In the genomic region with DNA sequence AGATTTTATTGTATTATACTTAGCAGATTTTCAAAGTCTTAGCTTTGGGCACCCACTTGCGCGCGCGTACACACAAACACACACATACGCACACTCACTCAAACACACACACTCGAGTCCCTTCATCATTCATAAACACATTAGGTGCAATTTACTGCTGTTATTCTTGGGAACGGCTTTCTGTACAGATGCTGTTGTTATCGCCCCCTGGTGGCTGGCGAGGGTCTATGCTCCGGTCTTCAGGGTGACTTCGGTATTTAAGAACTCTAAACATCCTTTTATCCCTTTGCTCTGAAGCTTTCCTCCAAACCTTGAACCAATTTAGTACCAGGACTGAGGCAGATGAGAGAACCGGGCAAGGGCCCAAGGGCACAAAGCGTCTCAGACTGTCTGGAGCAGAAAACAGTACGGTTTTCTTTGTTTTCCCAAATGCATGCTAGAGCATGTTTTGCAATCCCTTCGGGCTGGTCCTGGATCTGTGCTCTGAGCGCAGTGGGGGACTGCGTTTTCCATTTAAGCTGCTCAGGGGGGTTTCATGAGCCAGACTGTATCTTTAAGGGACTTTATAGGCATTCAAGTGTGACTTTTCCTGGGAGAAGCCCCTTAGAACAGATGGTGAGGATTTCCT, we compare ENCODE assay signal across 8 cellular contexts. TPM values are rescaled to one million over a fixed set of nuclear protein-coding genes. Genes with fewer than 3 reads are reported as not detected.
DNase-seq lines count a peak whose midpoint lies in the region; ATAC-seq and TF ChIP-seq lines count a peak whose summit lies in the region.

No MANE protein-coding gene starts in this region.

- ATAC-seq in CD8-positive, alpha-beta T cell, result no peak
- ATAC-seq in GM19043 (IDR thresholded peaks at IDR 0.05; ENCODE audit: low read depth, unreplicated experiment) (peak; percentile 72), HG03460 (IDR thresholded peaks at IDR 0.05; ENCODE audit: unreplicated experiment) (peak; percentile 66), upper lobe of right lung (peak; percentile 77)

- no peak overlapping the region for H3K27ac Mint-ChIP-seq in CD8-positive, alpha-beta T cell

- peak; percentile 49 for TF ChIP-seq CTCF in CD8-positive, alpha-beta T cell (IDR thresholded peaks at IDR 0.05)
- TF ChIP-seq CTCF in fibroblast of villous mesenchyme (IDR thresholded peaks at IDR 0.05; ENCODE audit: insufficient read depth, low read depth, low read length), result peak; percentile 92
- peak; percentile 90 for TF ChIP-seq CTCF in upper lobe of right lung (IDR thresholded peaks at IDR 0.05)

- peak in 5 of 7 experiments; percentile 5 to 57 (median 37) for DNase-seq in CD8-positive, alpha-beta T cell
- DNase-seq in NOMO-1 treated with dmso at 0.1 percent for 144 hours (lab: John Stamatoyannopoulos, UW; ENCODE audit: unreplicated experiment) (peak; percentile 5), activated T-cell treated with anti-CD3 and anti-CD28 coated beads for 48 hours (ENCODE audit: low read depth) (peak; percentile 55), fibroblast of villous mesenchyme (ENCODE audit: low read depth) (peak; percentile 82), non-pigmented ciliary epithelial cell (ENCODE audit: low read depth) (peak; percentile 48), upper lobe of right lung (peak; percentile 80)

- no peaks in the 10 kb centered on the region for H3K36me3 Mint-ChIP-seq in CD8-positive, alpha-beta T cell

- H3K36me3 ChIP-seq in CD8-positive, alpha-beta T cell (ENCODE audit: insufficient read depth, low read length), result no peaks in the 10 kb centered on the region
- H3K36me3 ChIP-seq in upper lobe of right lung, result no peaks in the 10 kb centered on the region

- intact Hi-C loops in CD8-positive, alpha-beta T cell (cut with DNase I, micrococcal nuclease), result loop anchor here in 1 of 2 experiments (5.0 kb wide), 1 partner anchor 620 kb away; no protein-coding TSS in a partner anchor
- intact Hi-C loops in upper lobe of right lung (cut with DNase I), result loop anchor here (10.0 kb wide), 1 partner anchor 318 kb away; no protein-coding TSS in a partner anchor

- H3K27me3 ChIP-seq in CD8-positive, alpha-beta T cell (ENCODE audit: insufficient read depth, low read length), result peaks cover 8% of the 10 kb centered on the region
- peaks cover 41% of the 10 kb centered on the region for H3K27me3 ChIP-seq in upper lobe of right lung

- H3K4me3 Mint-ChIP-seq in CD8-positive, alpha-beta T cell, result no peak overlapping the region

- H3K4me1 ChIP-seq in CD8-positive, alpha-beta T cell (ENCODE audit: insufficient read depth, low read length), result no peaks in the 10 kb centered on the region
- no peaks in the 10 kb centered on the region for H3K4me1 ChIP-seq in upper lobe of right lung

- H3K27ac ChIP-seq in CD8-positive, alpha-beta T cell (ENCODE audit: low read depth, low read length), result no peak overlapping the region
- no peak overlapping the region for H3K27ac ChIP-seq in upper lobe of right lung

- CTCF ChIA-PET in CD8-positive, alpha-beta T cell (lab: Charles Lee), result no interaction called here

- no peaks in the 10 kb centered on the region for H3K9me3 ChIP-seq in CD8-positive, alpha-beta T cell (ENCODE audit: low read length)
- no peaks in the 10 kb centered on the region for H3K9me3 ChIP-seq in upper lobe of right lung

- peaks cover 46% of the 10 kb centered on the region for H3K27me3 Mint-ChIP-seq in CD8-positive, alpha-beta T cell (ENCODE audit: low read depth)

- POLR2A ChIA-PET in CD8-positive, alpha-beta T cell (lab: Charles Lee), result no interaction called here

- H3K9me3 Mint-ChIP-seq in CD8-positive, alpha-beta T cell, result no peaks in the 10 kb centered on the region

- H3K4me1 Mint-ChIP-seq in CD8-positive, alpha-beta T cell (ENCODE audit: low read depth), result peaks cover 8% of the 10 kb centered on the region

- H3K4me3 ChIP-seq in CD8-positive, alpha-beta T cell (ENCODE audit: low read depth, low read length), result no peak overlapping the region
- no peak overlapping the region for H3K4me3 ChIP-seq in fibroblast of villous mesenchyme (ENCODE audit: low read depth, low read length)
- H3K4me3 ChIP-seq in upper lobe of right lung, result no peak overlapping the region

RNA-seq across cellular contexts. Expression of gene SLIT3, which starts 1.7 kb away (rescaled TPM):
- not detected for total RNA-seq in CD8-positive, alpha-beta T cell
- under 0.01 and 0.64 TPM in 2 replicates for total RNA-seq in fibroblast of villous mesenchyme
- 70.0 TPM for total RNA-seq in upper lobe of right lung

Comparison
In these comparisons a context has a peak if more than half of its experiments do, and no peak if none do; other contexts are left out.
1. DNase-seq: peak in every context shown above with its lines; median percentile 82 in fibroblast of villous mesenchyme; 80 in upper lobe of right lung; 55 in activated T-cell treated with anti-CD3 and anti-CD28 coated beads for 48 hours; 48 in non-pigmented ciliary epithelial cell; 37 in CD8-positive, alpha-beta T cell; 5 in NOMO-1 treated with dmso at 0.1 percent for 144 hours.
2. RNA of gene SLIT3, which starts 1.7 kb away (total RNA-seq): 70.0 TPM in upper lobe of right lung (single experiment); not detected in CD8-positive, alpha-beta T cell and under 0.01 to 0.64 TPM in fibroblast of villous mesenchyme; every median in the first group is over 10 times any median in the second.
3. Peak in every context shown above with its lines, with median percentiles within 50 percentile points of each other: CTCF ChIP-seq.